9 cellular contexts compared by ENCODE assay signal in genomic region chr12:75623631-75624118, GRCh38.
DNase-seq lines count a peak whose midpoint lies in the region; ATAC-seq and TF ChIP-seq lines count a peak whose summit lies in the region.
"Had no signal": no experiment of that assay in that cellular context is flagged by ENCODE, and none has a peak within 500 bp of the region (broad histone marks: within the 10 kb centered on the region; RNA-seq: fewer than 3 reads in every experiment).

No MANE protein-coding gene starts in this region.

- peak overlapping the region; percentile 58 for H3K4ac ChIP-seq in IMR-90 (ENCODE audit: low read depth, low read length)

- H3K14ac ChIP-seq in IMR-90 (replicated peaks; ENCODE audit: low read depth, low read length) = 0 out of 2 replicates have a peak overlapping the region, but pooled peaks have one; percentile 22

- ATAC-seq in IMR-90 (ENCODE audit: low read depth) = peak; percentile 48
- peak; percentile 61 for ATAC-seq in left colon
- ATAC-seq in GM18867 (IDR thresholded peaks at IDR 0.05; ENCODE audit: unreplicated experiment) = no peak

- H3K23ac ChIP-seq in IMR-90 (ENCODE audit: low read depth, low read length) = no peak overlapping the region

- H3K9me1 ChIP-seq in IMR-90 (ENCODE audit: insufficient read depth, low read length) = no peaks in the 10 kb centered on the region

- no peak overlapping the region for H3K9ac ChIP-seq in IMR-90 (ENCODE audit: low read depth, low read length)
- no peak overlapping the region for H3K9ac ChIP-seq in mammary epithelial cell (ENCODE audit: insufficient read depth, low read length)
- H3K9ac ChIP-seq in MM.1S (ENCODE audit: low read length) = no peak overlapping the region

- H4K20me1 ChIP-seq in IMR-90 (ENCODE audit: insufficient read depth, low read length) (no peaks in the 10 kb centered on the region), mammary epithelial cell (ENCODE audit: insufficient read depth, low read length) (no peaks in the 10 kb centered on the region), MM.1S (ENCODE audit: insufficient read depth, low read length) (no peaks in the 10 kb centered on the region)

- CTCF ChIA-PET in IMR-90 (lab: Yijun Ruan, JAX) (interaction anchor here (0.6 to 1.3 kb wide), 7 partner anchors 15 to 403 kb away, joined by 3 to 5 read pairs (median 3); no protein-coding TSS in a partner anchor), mammary epithelial cell (lab: Charles Lee; ENCODE audit: low non-redundant PET) (interaction anchor here (0.5 to 0.6 kb wide), 2 partner anchors 330 to 408 kb away, joined by 3 read pairs; partner anchors contain the start of gene PHLDA1)

- H2AK5ac ChIP-seq in IMR-90 (ENCODE audit: low read depth, low read length) = peak overlapping the region; percentile 20; the same call in 1 of the 2 replicates

- H2BK5ac ChIP-seq in IMR-90 (ENCODE audit: low read depth, low read length, poor library complexity, severe bottlenecking) = peak overlapping the region; percentile 23

- H2BK20ac ChIP-seq in IMR-90 (ENCODE audit: low read depth, low read length) = peak overlapping the region; percentile 61

- dilution Hi-C loops in IMR-90 (cut with HindIII; ENCODE audit: low sequenced_read_pairs, unreplicated experiment) (no loop called here), mammary epithelial cell (cut with HindIII; ENCODE audit: low sequenced_read_pairs) (loop anchor here (5.0 kb wide), 1 partner anchor 56 kb away; no protein-coding TSS in a partner anchor)

- H3K9me3 ChIP-seq in IMR-90 (ENCODE audit: control insufficient read depth, insufficient read depth, low read length) (no peaks in the 10 kb centered on the region), mammary epithelial cell (replicated peaks; ENCODE audit: insufficient read depth, low read length) (peaks cover 3% of the 10 kb centered on the region), MM.1S (replicated peaks; ENCODE audit: insufficient read depth, low read length) (no peaks in the 10 kb centered on the region)

- H3K56ac ChIP-seq in IMR-90 (ENCODE audit: extremely low read depth, insufficient read depth, low read length) = no peak overlapping the region

- TF ChIP-seq RAD21 in IMR-90 (IDR thresholded peaks at IDR 0.05; ENCODE audit: low read length) = peak; percentile 43

- intact Hi-C loops in IMR-90 (cut with micrococcal nuclease) (loop anchor here (5.0 kb wide), 1 partner anchor 409 kb away; the partner anchor contains the start of gene PHLDA1), mammary epithelial cell (cut with micrococcal nuclease) (loop anchor here (1.0 to 5.0 kb wide), 8 partner anchors 37 to 834 kb away; partner anchors contain the start of genes BBS10 and PHLDA1), left colon (cut with DNase I, micrococcal nuclease) (no loop called here)

- H3K18ac ChIP-seq in IMR-90 (ENCODE audit: low read depth, low read length) = 0 out of 2 replicates have a peak overlapping the region, but pooled peaks have one; percentile 38

- TF ChIP-seq POLR2A in IMR-90 (IDR thresholded peaks at IDR 0.05; ENCODE audit: low read depth, low read length) = no peak

- H3K79me2 ChIP-seq in mammary epithelial cell (ENCODE audit: insufficient read depth, low read length) = no peaks in the 10 kb centered on the region
- no peaks in the 10 kb centered on the region for H3K79me2 ChIP-seq in MM.1S (ENCODE audit: low read length)

- H3K4me3 ChIP-seq in IMR-90 (ENCODE audit: insufficient read depth, low read depth, low read length) (no peak overlapping the region), mammary epithelial cell (replicated peaks in 1 of 3; ENCODE audit: insufficient read depth in 1 of 3, low read depth in 2 of 3, low read length in 3 of 3) (no peak overlapping the region), MM.1S (ENCODE audit: low read length) (no peak overlapping the region)

- peak overlapping the region; percentile 24; the same call in 1 of the 2 replicates for H4K91ac ChIP-seq in IMR-90 (ENCODE audit: insufficient read depth, low read depth, low read length)

- H2BK15ac ChIP-seq in IMR-90 (ENCODE audit: low read depth, low read length) = peak overlapping the region; percentile 40; the same call in 1 of the 3 replicates

- no peaks in the 10 kb centered on the region for H3K79me1 ChIP-seq in IMR-90 (ENCODE audit: low read depth in 1 of 2, low read length in 2 of 2)

- TF ChIP-seq CTCF in IMR-90 (conservative IDR thresholded peaks at IDR 0.05; ENCODE audit: low read depth, low read length) = peak; percentile 40
- peak; percentile 30 to 60 for TF ChIP-seq CTCF in mammary epithelial cell (conservative IDR thresholded peaks at IDR 0.05 in 1 of 2, IDR thresholded peaks at IDR 0.05 in 1 of 2; ENCODE audit: extremely low read depth in 1 of 2, insufficient read depth in 1 of 2, low read depth in 1 of 2, low read length in 2 of 2)
- no peak for TF ChIP-seq CTCF in MM.1S (IDR thresholded peaks at IDR 0.05; ENCODE audit: low read length)

- in situ Hi-C loops in IMR-90 (cut with MboI; ENCODE audit: low sequenced_read_pairs) = no loop called here
- in situ Hi-C loops in mammary epithelial cell (cut with MboI; ENCODE audit: low sequenced_read_pairs in 2 of 2) = no loop called here

- POLR2A ChIA-PET in IMR-90 (lab: Charles Lee; ENCODE audit: unreplicated experiment) = interaction anchor here (0.5 kb wide), 1 partner anchor 41 kb away, joined by 8 read pairs; no protein-coding TSS in a partner anchor

- H2AK9ac ChIP-seq in IMR-90 (replicated peaks; ENCODE audit: low read depth, low read length, poor library complexity) = no peak overlapping the region

- H4K8ac ChIP-seq in IMR-90 (ENCODE audit: low read depth in 2 of 2, low read length in 2 of 2) = peak overlapping the region; percentile 48 to 56

- no peak overlapping the region for H3K4me2 ChIP-seq in IMR-90 (ENCODE audit: low read depth, low read length)
- H3K4me2 ChIP-seq in mammary epithelial cell (ENCODE audit: insufficient read depth, low read depth, low read length) = no peak overlapping the region
- no peak overlapping the region for H3K4me2 ChIP-seq in MM.1S (ENCODE audit: low read depth, low read length)

- no peak overlapping the region; the same call in 1 of the 2 replicates for H4K5ac ChIP-seq in IMR-90 (ENCODE audit: low read depth, low read length)

- no peaks in the 10 kb centered on the region for H3F3A ChIP-seq in MM.1S (ENCODE audit: insufficient read depth, low read length)

- H3K9me2 ChIP-seq in MM.1S (replicated peaks; ENCODE audit: insufficient read depth, low read length) = no peaks in the 10 kb centered on the region

- H3K36me3 ChIP-seq in IMR-90 (ENCODE audit: control insufficient read depth, insufficient read depth, low read length) (no peaks in the 10 kb centered on the region; the same call in 1 of the 2 replicates), mammary epithelial cell (ENCODE audit: insufficient read depth, low read length) (no peaks in the 10 kb centered on the region), MM.1S (replicated peaks; ENCODE audit: insufficient read depth, low read length) (no peaks in the 10 kb centered on the region)

- peak overlapping the region; percentile 4 for H2AFZ ChIP-seq in IMR-90 (replicated peaks; ENCODE audit: low read length, poor library complexity)
- H2AFZ ChIP-seq in mammary epithelial cell (ENCODE audit: low read depth, low read length) = peak overlapping the region; percentile 80
- H2AFZ ChIP-seq in MM.1S (ENCODE audit: low read length) = no peak overlapping the region

- H3K27ac ChIP-seq in IMR-90 (ENCODE audit: insufficient read depth, low read length) (no peak overlapping the region), mammary epithelial cell (ENCODE audit: insufficient read depth, low read depth, low read length) (peak overlapping the region; percentile 18), MM.1S (ENCODE audit: low read length) (no peak overlapping the region)

- H3K27me3 ChIP-seq in IMR-90 (ENCODE audit: control insufficient read depth, insufficient read depth, low read length) = no peaks in the 10 kb centered on the region
- no peaks in the 10 kb centered on the region for H3K27me3 ChIP-seq in mammary epithelial cell (ENCODE audit: insufficient read depth, low read length)
- H3K27me3 ChIP-seq in MM.1S (replicated peaks; ENCODE audit: insufficient read depth, low read length) = no peaks in the 10 kb centered on the region

- H2BK120ac ChIP-seq in IMR-90 (ENCODE audit: low read depth, low read length) = peak overlapping the region; percentile 88

- peaks cover 3% of the 10 kb centered on the region; the same call in 1 of the 2 replicates for H3K4me1 ChIP-seq in IMR-90 (ENCODE audit: control insufficient read depth, insufficient read depth, low read length)
- H3K4me1 ChIP-seq in mammary epithelial cell (ENCODE audit: insufficient read depth, low read length) = peaks cover 9% of the 10 kb centered on the region
- H3K4me1 ChIP-seq in MM.1S (ENCODE audit: low read length) = no peaks in the 10 kb centered on the region

- WGBS in IMR-90 (ENCODE audit: extremely low coverage in 2 of 2, insufficient read length in 1 of 2), 2 experiments = no CpG with 5 or more reads among the region's 2 CpGs
- whole genome bisulfite sequencing in mammary epithelial cell (ENCODE audit: low coverage, missing lambda C conversion rate) = 96% methylated on average over 2 of the region's 2 CpGs

- DNase-seq in AML-193 (lab: John Stamatoyannopoulos, UW) (peak; percentile 8 to 10), IMR-90 (peak; percentile 33), mammary epithelial cell (peak; percentile 53), left colon (no peak), AG08396 (ENCODE audit: low spot score) (no peak), MM.1S (no peak)
- DNase-seq in activated naive CD4-positive, alpha-beta T cell (lab: John Stamatoyannopoulos, UW) = no peak
- DNase-seq: NCI-H345 had no signal

- BruUV-seq in IMR-90 (replicated peaks; lab: Mats Ljungman, UMichigan) = no TSS peak
- no TSS peak for BruUV-seq in mammary epithelial cell (replicated peaks; lab: Mats Ljungman, UMichigan)

TF ChIP-seq in IMR-90, 13 proteins besides CTCF, POLR2A, EP300 and RAD21 (continues in another document):
- TF ChIP-seq CEBPB (IDR thresholded peaks at IDR 0.05; ENCODE audit: low read depth, low read length) = peak; percentile 69; the same call in 1 of the 2 replicates
- TF ChIP-seq ELK1 (IDR thresholded peaks at IDR 0.05; ENCODE audit: borderline replicate concordance, low read depth, low read length) = no peak
- TF ChIP-seq NFE2L2 (IDR thresholded peaks at IDR 0.05; ENCODE audit: low read depth, low read length) = no peak
- no peak for TF ChIP-seq CHD1 (IDR thresholded peaks at IDR 0.05; ENCODE audit: low read depth, low read length)
- TF ChIP-seq MAFK (IDR thresholded peaks at IDR 0.05; ENCODE audit: low read depth, low read length) = no peak
- TF ChIP-seq SMC3 (IDR thresholded peaks at IDR 0.05; ENCODE audit: low read depth, low read length) = peak; percentile 32

Comparison
In these comparisons a context has a peak if more than half of its experiments do, and no peak if none do; other contexts are left out.
1. DNase-seq: peak in AML-193 (2 of 2), IMR-90 (single experiment) and mammary epithelial cell (single experiment); none in left colon (0 of 2), activated naive CD4-positive, alpha-beta T cell (0 of 4), AG08396 (single experiment) and MM.1S (single experiment).
2. intact Hi-C loops: an anchor here in IMR-90 (5.0 kb wide) and mammary epithelial cell (1.0 to 5.0 kb wide); none called in left colon.